ENCODE assay signal across 8 cellular contexts in genomic region chr5:150161242-150162141, GRCh38. TPM values are rescaled to one million over a fixed set of nuclear protein-coding genes. Genes with fewer than 3 reads are reported as not detected.
DNase-seq lines count a peak whose midpoint lies in the region; ATAC-seq and TF ChIP-seq lines count a peak whose summit lies in the region.

No MANE protein-coding gene starts in this region.

- H3K36me3 Mint-ChIP-seq in activated CD8-positive, alpha-beta T cell treated with anti-CD3 and anti-CD28 coated beads for 36 hours (ENCODE audit: low read depth): no peaks in the 10 kb centered on the region

- no peak overlapping the region for H3K4ac ChIP-seq in mesendoderm (ENCODE audit: low read depth, low read length)

- no peaks in the 10 kb centered on the region for H3K79me1 ChIP-seq in mesendoderm (ENCODE audit: low read length)

- H3K27ac ChIP-seq in A673 (ENCODE audit: low read depth, low read length, poor library complexity, severe bottlenecking) (no peak overlapping the region), mesendoderm (ENCODE audit: low read depth, low read length) (no peak overlapping the region)

- H3K56ac ChIP-seq in mesendoderm (ENCODE audit: low read length): peak overlapping the region; percentile 80

- H3K79me2 ChIP-seq in mesendoderm (ENCODE audit: control insufficient read depth, insufficient read depth, low read length): no peaks in the 10 kb centered on the region

- no peak overlapping the region for H4K8ac ChIP-seq in mesendoderm (ENCODE audit: low read depth, low read length)

- H3K27me3 Mint-ChIP-seq in activated CD8-positive, alpha-beta T cell treated with anti-CD3 and anti-CD28 coated beads for 36 hours: peaks cover 7% of the 10 kb centered on the region

- CTCF ChIA-PET in A673 (lab: Charles Lee): interaction anchor here (0.5 to 1.1 kb wide), 3 partner anchors 12 to 332 kb away, joined by 3 to 4 read pairs (median 4); no protein-coding TSS in a partner anchor
- CTCF ChIA-PET in activated CD8-positive, alpha-beta T cell treated with anti-CD3 and anti-CD28 coated beads for 36 hours (lab: Charles Lee): interaction anchor here (0.7 to 7.3 kb wide), 12 partner anchors 10 to 275 kb away, joined by 3 to 47 read pairs (median 3); no protein-coding TSS in a partner anchor

- H3K4me2 ChIP-seq in mesendoderm (ENCODE audit: low read length): peak overlapping the region; percentile 13

- H2BK5ac ChIP-seq in mesendoderm (ENCODE audit: low read length): no peak overlapping the region

- no peak overlapping the region for H3K27ac Mint-ChIP-seq in activated CD8-positive, alpha-beta T cell treated with anti-CD3 and anti-CD28 coated beads for 36 hours

- H4K5ac ChIP-seq in mesendoderm (ENCODE audit: low read length): no peak overlapping the region

- H2AK5ac ChIP-seq in mesendoderm (ENCODE audit: low read length): no peak overlapping the region

- H3K4me3 ChIP-seq in A673 (ENCODE audit: low read depth, low read length, poor library complexity, severe bottlenecking) (no peak overlapping the region), mesendoderm (ENCODE audit: low read length) (no peak overlapping the region)

- H3K4me3 Mint-ChIP-seq in activated CD8-positive, alpha-beta T cell treated with anti-CD3 and anti-CD28 coated beads for 36 hours: no peak overlapping the region

- POLR2A ChIA-PET in A673 (lab: Charles Lee; ENCODE audit: low non-redundant PET): interaction anchor here (0.5 kb wide), 1 partner anchor 299 kb away, joined by 6 read pairs; no protein-coding TSS in a partner anchor
- POLR2A ChIA-PET in activated CD8-positive, alpha-beta T cell treated with anti-CD3 and anti-CD28 coated beads for 36 hours (lab: Charles Lee): no interaction called here

- no CpG with 5 or more reads among the region's 14 CpGs for WGBS in mesendoderm (ENCODE audit: extremely low coverage, insufficient coverage, low lambda C conversion rate)

- H2BK15ac ChIP-seq in mesendoderm (replicated peaks; ENCODE audit: low read depth): no peak overlapping the region

- ATAC-seq in GM18861 (IDR thresholded peaks at IDR 0.05; ENCODE audit: unreplicated experiment) (peak; percentile 66), HG03175 (IDR thresholded peaks at IDR 0.05; ENCODE audit: unreplicated experiment) (peak; percentile 82)
- peak; percentile 97 for ATAC-seq in activated CD8-positive, alpha-beta T cell treated with anti-CD3 and anti-CD28 coated beads for 36 hours

- DNase-seq in A673 (ENCODE audit: low spot score) (peak; percentile 87), NCI-H748 (lab: John Stamatoyannopoulos, UW; ENCODE audit: unreplicated experiment) (peak; percentile 66), mesendoderm (peak; percentile 92)
- peak; percentile 85 for DNase-seq in activated CD8-positive, alpha-beta T cell treated with anti-CD3 and anti-CD28 coated beads for 36 hours
- peak; percentile 49 for DNase-seq in effector CD4-positive, alpha-beta T cell
- DNase-seq in stimulated activated CD8-positive, alpha-beta memory T cell treated with anti-CD3 and anti-CD28 coated beads, Interleukin-2, amount 100 ng/mL, for 1 hour (ENCODE audit: low read depth in 2 of 2): peak; percentile 48 to 58

- peak; percentile 96 for TF ChIP-seq CTCF in A673 (conservative IDR thresholded peaks at IDR 0.05; ENCODE audit: low read depth, low read length)
- TF ChIP-seq CTCF in activated CD8-positive, alpha-beta T cell treated with anti-CD3 and anti-CD28 coated beads for 36 hours (IDR thresholded peaks at IDR 0.05): peak; percentile 88

- BruUV-seq in A673 (replicated peaks; lab: Mats Ljungman, UMichigan): no TSS peak

- H3K9me3 Mint-ChIP-seq in activated CD8-positive, alpha-beta T cell treated with anti-CD3 and anti-CD28 coated beads for 36 hours: no peaks in the 10 kb centered on the region

- peak overlapping the region; percentile 51 for H3K9ac ChIP-seq in mesendoderm (ENCODE audit: low read length)

- H3K36me3 ChIP-seq in A673 (ENCODE audit: insufficient read depth, low read length, poor library complexity, severe bottlenecking) (no peaks in the 10 kb centered on the region), mesendoderm (ENCODE audit: control insufficient read depth, insufficient read depth, low read length) (no peaks in the 10 kb centered on the region)

- H3K23ac ChIP-seq in mesendoderm (ENCODE audit: low read length): no peak overlapping the region

- H3K9me3 ChIP-seq in A673 (ENCODE audit: low read depth, low read length, poor library complexity, severe bottlenecking): no peaks in the 10 kb centered on the region

- H3K4me1 ChIP-seq in A673 (ENCODE audit: insufficient read depth, low read length, poor library complexity, severe bottlenecking): peaks cover 41% of the 10 kb centered on the region
- H3K4me1 ChIP-seq in mesendoderm (ENCODE audit: control insufficient read depth, low read depth, low read length): peaks cover 7% of the 10 kb centered on the region

- no peaks in the 10 kb centered on the region for H3K4me1 Mint-ChIP-seq in activated CD8-positive, alpha-beta T cell treated with anti-CD3 and anti-CD28 coated beads for 36 hours (ENCODE audit: low read depth)

- H3K27me3 ChIP-seq in A673 (replicated peaks; ENCODE audit: insufficient read depth, low read depth, low read length, poor library complexity): no peaks in the 10 kb centered on the region
- no peaks in the 10 kb centered on the region for H3K27me3 ChIP-seq in mesendoderm (ENCODE audit: insufficient read depth, low read length, poor library complexity)

- no peak overlapping the region for H2BK120ac ChIP-seq in mesendoderm (ENCODE audit: low read depth, low read length)

- H3K18ac ChIP-seq in mesendoderm (ENCODE audit: low read length): no peak overlapping the region

- intact Hi-C loops in A673 (cut with micrococcal nuclease; ENCODE audit: unreplicated experiment): loop anchor here (1.0 to 10.0 kb wide), 2 partner anchors 57 to 273 kb away; no protein-coding TSS in a partner anchor
- intact Hi-C loops in activated CD8-positive, alpha-beta T cell treated with anti-CD3 and anti-CD28 coated beads for 36 hours (cut with micrococcal nuclease): loop anchor here (1.0 kb wide), 1 partner anchor 57 kb away; no protein-coding TSS in a partner anchor

RNA-seq across cellular contexts. Expression of gene CDX1, which starts 5.1 kb away (rescaled TPM):
- not detected in 2 replicates for total RNA-seq in A673 (2021)
- not detected for total RNA-seq in activated CD8-positive, alpha-beta T cell treated with anti-CD3 and anti-CD28 coated beads for 36 hours
- polyA plus RNA-seq in mesendoderm (2013, experiment 1 of 2): 4.8 TPM
- polyA plus RNA-seq in mesendoderm (2013, experiment 2 of 2): 4.8 TPM

RNA-seq across cellular contexts. Expression of gene PDGFRB, which starts 5.8 kb away (rescaled TPM):
- total RNA-seq in A673 (2021): 25.9 and 58.3 TPM in 2 replicates
- total RNA-seq in activated CD8-positive, alpha-beta T cell treated with anti-CD3 and anti-CD28 coated beads for 36 hours: under 1 TPM; 0.58 to 0.74 TPM
- 15.5 TPM for polyA plus RNA-seq in mesendoderm (2013, experiment 1 of 2)
- 14.7 TPM for polyA plus RNA-seq in mesendoderm (2013, experiment 2 of 2)

RNA-seq across cellular contexts. Expression of gene SLC6A7, which starts 28.4 kb away (rescaled TPM):
- total RNA-seq in A673 (2021): not detected in 2 replicates
- not detected for total RNA-seq in activated CD8-positive, alpha-beta T cell treated with anti-CD3 and anti-CD28 coated beads for 36 hours
- polyA plus RNA-seq in mesendoderm (2013, experiment 1 of 2): 0.01 TPM
- polyA plus RNA-seq in mesendoderm (2013, experiment 2 of 2): 0.04 TPM

Comparison
In these comparisons a context has a peak if more than half of its experiments do, and no peak if none do; other contexts are left out.
1. RNA of gene PDGFRB, which starts 5.8 kb away (total RNA-seq): 25.9 to 58.3 TPM in A673; 0.58 to 0.74 TPM in activated CD8-positive, alpha-beta T cell treated with anti-CD3 and anti-CD28 coated beads for 36 hours; every median in the first group is over 10 times any median in the second.
2. Peak in every context shown above with its lines, with median percentiles within 50 percentile points of each other: DNase-seq and ATAC-seq.